ENCODE assay signal across 26 cellular contexts in genomic region chr9:135107592-135108235, GRCh38. TPM values are rescaled to one million over a fixed set of nuclear protein-coding genes. Genes with fewer than 3 reads are reported as not detected.
"Had no signal": no experiment of that assay in that cellular context is flagged by ENCODE, and none has a peak within 500 bp of the region (broad histone marks: within the 10 kb centered on the region; RNA-seq: fewer than 3 reads in every experiment).

No MANE protein-coding gene starts in this region.

- ATAC-seq: activated CD4-positive, alpha-beta T cell treated with anti-CD3 and anti-CD28 coated beads for 36 hours; activated CD8-positive, alpha-beta T cell treated with anti-CD3 and anti-CD28 coated beads for 36 hours; body of pancreas had no signal

- H3K4me1 Mint-ChIP-seq: activated CD4-positive, alpha-beta T cell treated with anti-CD3 and anti-CD28 coated beads for 36 hours had no signal

- H3K9me3 ChIP-seq: adrenal gland, ascending aorta, body of pancreas had no signal

- H3K27me3 ChIP-seq: adrenal gland, ascending aorta, body of pancreas had no signal

- H3K36me3 Mint-ChIP-seq: activated naive CD8-positive, alpha-beta T cell treated with anti-CD3 and anti-CD28 coated beads, Interleukin-2, amount 10 ng/mL, durations not matched to agents 7 days and 5 days had no signal

- H3K27ac Mint-ChIP-seq: activated CD4-positive, alpha-beta T cell treated with anti-CD3 and anti-CD28 coated beads for 36 hours; activated CD8-positive, alpha-beta T cell treated with anti-CD3 and anti-CD28 coated beads for 36 hours; activated naive CD8-positive, alpha-beta T cell treated with anti-CD3 and anti-CD28 coated beads, Interleukin-2, amount 10 ng/mL, durations not matched to agents 7 days and 5 days had no signal

- DNase-seq: activated CD4-positive, alpha-beta T cell treated with anti-CD3 and anti-CD28 coated beads for 36 hours; activated CD4-positive, alpha-beta T cell treated with anti-CD3 and anti-CD28 coated beads, Interleukin-2, amount 50 U/mL, for 1 hour; activated CD8-positive, alpha-beta memory T cell treated with anti-CD3 and anti-CD28 coated beads, Interleukin-2, amount 50 U/mL, for 4 hours; activated CD8-positive, alpha-beta T cell treated with anti-CD3 and anti-CD28 coated beads for 36 hours; activated naive CD4-positive, alpha-beta T cell treated with anti-CD3 and anti-CD28 coated beads, Interleukin-2, amount 50 U/mL, for 16 hours; activated naive CD8-positive, alpha-beta T cell treated with anti-CD3 and anti-CD28 coated beads, Interleukin-2, amount 10 ng/mL, durations not matched to agents 7 days and 5 days; adrenal gland; body of pancreas; central memory CD4-positive, alpha-beta T cell; Kasumi-1; KBM-7; NCI-H1048; NCI-H1417; NCI-H2029; NCI-H2107; NCI-H2171 treated with DMSO at 0.1 percent for 48 hours; NCI-H345; NCI-H510A; NCI-H526 treated with DMSO at 0.1 percent for 48 hours; NCI-H82; T-helper 1 cell had no signal

- H3K4me3 Mint-ChIP-seq: activated CD4-positive, alpha-beta T cell treated with anti-CD3 and anti-CD28 coated beads for 36 hours; activated CD8-positive, alpha-beta T cell treated with anti-CD3 and anti-CD28 coated beads for 36 hours; activated naive CD8-positive, alpha-beta T cell treated with anti-CD3 and anti-CD28 coated beads, Interleukin-2, amount 10 ng/mL, durations not matched to agents 7 days and 5 days had no signal

- H3K9me3 Mint-ChIP-seq: activated CD8-positive, alpha-beta T cell treated with anti-CD3 and anti-CD28 coated beads for 36 hours; activated naive CD8-positive, alpha-beta T cell treated with anti-CD3 and anti-CD28 coated beads, Interleukin-2, amount 10 ng/mL, durations not matched to agents 7 days and 5 days had no signal

- H3K4me3 ChIP-seq: adrenal gland, ascending aorta, body of pancreas, SK-N-MC had no signal

- H3K36me3 ChIP-seq: adrenal gland, ascending aorta had no signal

- H3K4me1 ChIP-seq: adrenal gland, body of pancreas had no signal

- H3K27ac ChIP-seq: adrenal gland, ascending aorta, body of pancreas, SK-N-MC, VCaP had no signal

RNA-seq across cellular contexts. Expression of gene OLFM1, which starts 20.2 kb away (rescaled TPM):
- total RNA-seq: activated CD4-positive, alpha-beta T cell treated with anti-CD3 and anti-CD28 coated beads for 36 hours; activated CD8-positive, alpha-beta T cell treated with anti-CD3 and anti-CD28 coated beads for 36 hours; activated naive CD8-positive, alpha-beta T cell treated with anti-CD3 and anti-CD28 coated beads, Interleukin-2, amount 10 ng/mL, durations not matched to agents 7 days and 5 days; OCI-LY7; T-helper 2 cell treated with Interferon-gamma antibody and Interleukin-4, amounts not matched to agents 100 ng/mL and 5 ng/mL, for 36 hours had no signal
